ENCODE assay signal across 13 cellular contexts in the genomic region with DNA sequence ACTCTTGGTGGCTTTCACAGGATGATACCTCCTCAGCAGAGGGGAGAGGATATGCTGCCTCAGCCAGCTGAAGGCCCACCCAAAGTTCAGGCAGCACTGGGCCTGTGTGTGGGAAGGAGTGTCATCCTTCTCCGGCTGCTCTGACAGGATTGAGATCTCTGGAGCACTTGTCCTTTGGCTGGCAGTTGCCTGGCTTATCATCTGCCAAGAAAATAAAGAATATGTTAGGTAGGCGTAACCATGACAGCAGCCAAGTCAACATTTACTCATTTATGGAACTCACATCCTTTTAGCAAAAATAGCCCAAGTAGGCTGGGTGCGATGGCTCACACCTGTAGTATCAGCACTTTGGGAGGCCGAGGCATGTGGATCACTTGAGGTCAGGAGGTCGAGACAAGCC.
DNase-seq lines count a peak whose midpoint lies in the region; ATAC-seq and TF ChIP-seq lines count a peak whose summit lies in the region.
"Had no signal": no experiment of that assay in that cellular context is flagged by ENCODE, and none has a peak within 500 bp of the region (broad histone marks: within the 10 kb centered on the region; RNA-seq: fewer than 3 reads in every experiment).

No MANE protein-coding gene starts in this region.

- H3K4me1 ChIP-seq in mucosa of descending colon (ENCODE audit: low read depth) = peaks cover 2% of the 10 kb centered on the region

- DNase-seq in Caki2 (ENCODE audit: low read depth) (peak; percentile 40), dermis blood vessel endothelial cell (peak; percentile 81), mucosa of descending colon (peak in 1 of 3 donors; percentile 34), SKM-1 (lab: John Stamatoyannopoulos, UW; ENCODE audit: unreplicated experiment) (no peak)
- DNase-seq: activated gamma-delta T cell treated with Interleukin-2 at 50 U/mL for 16 hours, DND-41, hippocampal formation, T-cell had no signal

- intact Hi-C loops in mucosa of descending colon (cut with DNase I, micrococcal nuclease) = no loop called here

- no peaks in the 10 kb centered on the region for H3K9me3 ChIP-seq in mucosa of descending colon

- H3K4me3 ChIP-seq in mucosa of descending colon = no peak overlapping the region

- no peaks in the 10 kb centered on the region for H3K36me3 ChIP-seq in mucosa of descending colon (ENCODE audit: low read depth)

- in situ Hi-C loops in Caki2 (cut with HindIII; ENCODE audit: low pct_unique_long_range_greater_than_20kb, low sequenced_read_pairs) = no loop called here

- TF ChIP-seq CTCF in mucosa of descending colon (IDR thresholded peaks at IDR 0.05) = no peak

- peak; percentile 49 for ATAC-seq in HG03432 (IDR thresholded peaks at IDR 0.05; ENCODE audit: unreplicated experiment)
- ATAC-seq in mucosa of descending colon = peak; percentile 79
- no peak for ATAC-seq in HG03045 (IDR thresholded peaks at IDR 0.05; ENCODE audit: unreplicated experiment)
- ATAC-seq in GM21367 (IDR thresholded peaks at IDR 0.05; ENCODE audit: unreplicated experiment) = no peak
- ATAC-seq in HG02981 (IDR thresholded peaks at IDR 0.05; ENCODE audit: unreplicated experiment) = no peak
- ATAC-seq: HCT116, T-cell had no signal

Comparison
In these comparisons a context has a peak if more than half of its experiments do, and no peak if none do; other contexts are left out.
1. ATAC-seq: peak in HG03432 (single experiment) and mucosa of descending colon (single experiment); none in HG03045 (single experiment), GM21367 (single experiment) and HG02981 (single experiment).